8 cellular contexts compared by ENCODE assay signal in the genomic region with DNA sequence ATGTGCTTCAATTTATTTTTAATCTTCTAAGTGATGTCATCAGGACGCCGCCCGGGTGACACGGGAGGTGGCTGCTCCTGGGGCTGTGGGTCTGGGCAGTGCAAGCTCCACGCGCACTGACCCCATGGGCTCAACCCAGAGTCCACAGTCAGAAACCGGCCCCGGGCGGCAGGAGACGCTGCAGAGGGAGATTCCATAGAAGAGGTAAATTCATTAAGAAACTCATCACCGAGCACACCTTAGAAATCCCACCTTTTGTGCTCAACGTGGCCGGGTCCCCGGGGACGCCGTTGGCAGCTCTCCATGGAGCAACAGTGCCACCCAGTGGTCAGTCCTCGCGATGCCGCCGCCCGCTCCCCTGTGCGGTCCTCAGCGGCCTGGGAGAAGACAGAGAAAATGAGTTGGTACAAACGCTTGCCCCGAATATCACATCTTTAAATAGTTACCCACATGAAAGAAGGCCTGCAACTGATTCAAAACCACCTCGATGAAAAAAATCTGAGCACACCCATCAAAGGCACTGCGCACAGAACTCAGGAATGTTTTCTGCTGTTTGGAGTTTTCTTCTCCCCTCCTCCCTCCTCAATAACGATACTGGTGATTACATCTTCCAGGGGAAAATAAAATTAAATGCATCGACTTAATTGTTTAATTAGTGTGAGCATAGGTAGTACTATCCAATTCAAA.
DNase-seq lines count a peak whose midpoint lies in the region; ATAC-seq and TF ChIP-seq lines count a peak whose summit lies in the region.

No MANE protein-coding gene starts in this region.

- intact Hi-C loops in tibial artery (cut with DNase I; ENCODE audit: low total_unique reads): no loop called here

- H3K36me3 ChIP-seq in OCI-LY3 (replicated peaks; ENCODE audit: low read depth, low read length) (no peaks in the 10 kb centered on the region), tibial artery (no peaks in the 10 kb centered on the region)

- H3K4me3 ChIP-seq in HL-60 (replicated peaks; ENCODE audit: insufficient read depth, low read length) (no peak overlapping the region), OCI-LY3 (ENCODE audit: low read length) (peak overlapping the region; percentile 57), tibial artery (no peak overlapping the region)

- H3K9me3 ChIP-seq in OCI-LY3 (ENCODE audit: insufficient read depth, low read length) (no peaks in the 10 kb centered on the region), tibial artery (no peaks in the 10 kb centered on the region)

- no peaks in the 10 kb centered on the region for H3K79me2 ChIP-seq in OCI-LY3 (ENCODE audit: low read length)

- no peak overlapping the region for H3K9ac ChIP-seq in OCI-LY3 (ENCODE audit: low read length)

- no peaks in the 10 kb centered on the region for H4K20me1 ChIP-seq in OCI-LY3 (ENCODE audit: insufficient read depth, low read length)

- peak overlapping the region; percentile 77 for H3K4me2 ChIP-seq in OCI-LY3 (ENCODE audit: low read length)

- H3K27ac ChIP-seq in HL-60 (replicated peaks) (no peak overlapping the region), OCI-LY3 (ENCODE audit: low read length) (no peak overlapping the region), tibial artery (no peak overlapping the region)

- peaks cover 13% of the 10 kb centered on the region for H3K27me3 ChIP-seq in HL-60 (ENCODE audit: insufficient read depth, poor library complexity, severe bottlenecking)
- peaks cover 19% of the 10 kb centered on the region for H3K27me3 ChIP-seq in OCI-LY3 (ENCODE audit: low read depth, low read length)
- peaks cover 0 to 36% of the 10 kb centered on the region in 2 donors for H3K27me3 ChIP-seq in tibial artery

- peak; percentile 76 for DNase-seq in DMS153 treated with DMSO at 0.1 percent for 48 hours (lab: John Stamatoyannopoulos, UW; ENCODE audit: unreplicated experiment)
- DNase-seq in HL-60 (ENCODE audit: low read depth in 1 of 2, low spot score in 1 of 2): peak in 1 of 2 experiments; percentile 44
- peak; percentile 74 for DNase-seq in activated T-cell treated with anti-CD3 and anti-CD28 coated beads, Interleukin-2, amount 50 U/mL, for 1 hour
- DNase-seq in fibroblast of peridontal ligament (ENCODE audit: extremely low read depth): peak; percentile 4
- DNase-seq in nucleus accumbens (lab: John Stamatoyannopoulos, UW): peak in 49 of 56 donors; percentile 4 to 84 (median 54)
- peak in 1 of 2 donors; percentile 32 for DNase-seq in tibial artery

- H2AFZ ChIP-seq in OCI-LY3 (ENCODE audit: low read depth, low read length): no peak overlapping the region

- H3K4me1 ChIP-seq in OCI-LY3 (ENCODE audit: low read length): peaks cover 5% of the 10 kb centered on the region; the same call in 1 of the 2 replicates
- peaks cover 0 to 8% (median 3%) of the 10 kb centered on the region in 4 donors for H3K4me1 ChIP-seq in tibial artery

- peak; percentile 61 for TF ChIP-seq CTCF in HL-60 (IDR thresholded peaks at IDR 0.05; ENCODE audit: insufficient read depth, low read length)
- peak; percentile 94 for TF ChIP-seq CTCF in OCI-LY3 (IDR thresholded peaks at IDR 0.05; ENCODE audit: low read depth, low read length)
- TF ChIP-seq CTCF in tibial artery (IDR thresholded peaks at IDR 0.05): peak; percentile 62 to 80

- ATAC-seq in GM21367 (IDR thresholded peaks at IDR 0.05; ENCODE audit: unreplicated experiment): peak; percentile 84
